8 cellular contexts compared by ENCODE assay signal in the genomic region with DNA sequence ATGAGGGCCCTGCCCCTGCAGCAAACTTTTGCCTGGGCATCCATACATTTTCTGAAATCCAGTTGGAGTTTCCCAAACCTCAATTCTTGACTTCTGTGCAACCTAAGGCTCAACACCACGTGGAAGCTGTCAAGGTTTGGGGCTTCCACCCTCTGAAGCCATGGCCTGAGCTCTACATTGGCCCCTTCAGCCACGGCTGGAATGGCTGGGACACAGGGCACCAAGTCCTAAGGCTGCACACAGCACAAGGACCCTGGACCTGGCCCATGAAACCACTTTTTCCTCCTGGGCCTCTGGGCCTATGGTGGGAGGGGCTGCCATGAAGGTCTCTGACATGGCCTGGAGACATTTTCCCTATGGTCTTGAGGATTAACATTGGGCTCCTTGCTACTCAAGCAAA.
"Had no signal": no experiment of that assay in that cellular context is flagged by ENCODE, and none has a peak within 500 bp of the region (broad histone marks: within the 10 kb centered on the region; RNA-seq: fewer than 3 reads in every experiment).

No MANE protein-coding gene starts in this region.

- H3K4me2 ChIP-seq: GM23338 had no signal

- H3K9me3 ChIP-seq: HAP-1 had no signal

- H3K27ac ChIP-seq: GM23248 had no signal

- H3K36me3 ChIP-seq: HAP-1 had no signal

- H3K4me3 ChIP-seq: GM23248, GM23338, HAP-1 had no signal

- H3K4me1 ChIP-seq: HAP-1 had no signal

- DNase-seq: GM23248, GOT3, H7, H9, HCEC 1CT, HFFc6 had no signal

- H2AFZ ChIP-seq: GM23248, GM23338 had no signal
